ENCODE assay signal across 8 cellular contexts in genomic region chr12:132143328-132144071, GRCh38. TPM values are rescaled to one million over a fixed set of nuclear protein-coding genes. Genes with fewer than 3 reads are reported as not detected.
A peak's percentile ranks its signal among the peaks of the same experiment; 100 is the strongest.
DNase-seq lines count a peak whose midpoint lies in the region; ATAC-seq and TF ChIP-seq lines count a peak whose summit lies in the region.

No MANE protein-coding gene starts in this region.

- intact Hi-C loops in sciatic nerve (cut with DNase I), result no loop called here

- peaks cover 32% of the 10 kb centered on the region for H3K4me1 Mint-ChIP-seq in activated CD8-positive, alpha-beta T cell treated with anti-CD3 and anti-CD28 coated beads, Interleukin-2, amount 10 ng/mL, durations not matched to agents 7 days and 5 days (ENCODE audit: low read depth)
- H3K4me1 Mint-ChIP-seq in glutamatergic neuron (ENCODE audit: low read depth, unreplicated experiment), result peaks cover 5% of the 10 kb centered on the region

- CTCF ChIA-PET in activated CD8-positive, alpha-beta T cell treated with anti-CD3 and anti-CD28 coated beads, Interleukin-2, amount 10 ng/mL, durations not matched to agents 7 days and 5 days (lab: Charles Lee), result no interaction called here

- no peaks in the 10 kb centered on the region for H3K9me3 Mint-ChIP-seq in activated CD8-positive, alpha-beta T cell treated with anti-CD3 and anti-CD28 coated beads, Interleukin-2, amount 10 ng/mL, durations not matched to agents 7 days and 5 days (ENCODE audit: insufficient read depth)
- peaks cover 17% of the 10 kb centered on the region for H3K9me3 Mint-ChIP-seq in glutamatergic neuron (ENCODE audit: unreplicated experiment)

- peak overlapping the region; percentile 94 for H3K4me3 ChIP-seq in AG09309 (ENCODE audit: control insufficient read depth, low read depth, low read length)

- peak overlapping the region; percentile 76 for H3K27ac Mint-ChIP-seq in activated CD8-positive, alpha-beta T cell treated with anti-CD3 and anti-CD28 coated beads, Interleukin-2, amount 10 ng/mL, durations not matched to agents 7 days and 5 days
- H3K27ac Mint-ChIP-seq in glutamatergic neuron (ENCODE audit: unreplicated experiment), result peak overlapping the region; percentile 5

- no peak for DNase-seq in AG09309 (ENCODE audit: low read depth)
- peak; percentile 47 for DNase-seq in activated CD8-positive, alpha-beta T cell treated with anti-CD3 and anti-CD28 coated beads, Interleukin-2, amount 10 ng/mL, durations not matched to agents 7 days and 5 days
- no peak for DNase-seq in glutamatergic neuron
- peak; percentile 57 for DNase-seq in sciatic nerve (ENCODE audit: low spot score)
- DNase-seq in Kasumi-1 (lab: John Stamatoyannopoulos, UW), result no peak
- DNase-seq in GM19238 (ENCODE audit: insufficient read length, low spot score), result no peak

- peaks cover 22% of the 10 kb centered on the region for H3K36me3 Mint-ChIP-seq in activated CD8-positive, alpha-beta T cell treated with anti-CD3 and anti-CD28 coated beads, Interleukin-2, amount 10 ng/mL, durations not matched to agents 7 days and 5 days (ENCODE audit: low read depth)
- no peaks in the 10 kb centered on the region for H3K36me3 Mint-ChIP-seq in glutamatergic neuron (ENCODE audit: unreplicated experiment)

- ATAC-seq in GM19035 (IDR thresholded peaks at IDR 0.05; ENCODE audit: unreplicated experiment), result peak; percentile 40
- ATAC-seq in HG03175 (IDR thresholded peaks at IDR 0.05; ENCODE audit: unreplicated experiment), result peak; percentile 41
- ATAC-seq in activated CD8-positive, alpha-beta T cell treated with anti-CD3 and anti-CD28 coated beads, Interleukin-2, amount 10 ng/mL, durations not matched to agents 7 days and 5 days, result peak; percentile 54
- no peak for ATAC-seq in sciatic nerve

- H3K27me3 Mint-ChIP-seq in activated CD8-positive, alpha-beta T cell treated with anti-CD3 and anti-CD28 coated beads, Interleukin-2, amount 10 ng/mL, durations not matched to agents 7 days and 5 days (ENCODE audit: low read depth), result no peaks in the 10 kb centered on the region
- H3K27me3 Mint-ChIP-seq in glutamatergic neuron (ENCODE audit: unreplicated experiment), result peaks cover 23% of the 10 kb centered on the region

- no peak for TF ChIP-seq CTCF in AG09309 (IDR thresholded peaks at IDR 0.05; ENCODE audit: control insufficient read depth, insufficient read depth, low read depth, low read length, missing control alignments)
- TF ChIP-seq CTCF in glutamatergic neuron (IDR thresholded peaks at IDR 0.05; ENCODE audit: partially characterized antibody, unreplicated experiment), result no peak

- H3K4me3 Mint-ChIP-seq in activated CD8-positive, alpha-beta T cell treated with anti-CD3 and anti-CD28 coated beads, Interleukin-2, amount 10 ng/mL, durations not matched to agents 7 days and 5 days, result peak overlapping the region; percentile 74
- peak overlapping the region; percentile 84 for H3K4me3 Mint-ChIP-seq in glutamatergic neuron (ENCODE audit: unreplicated experiment)

- POLR2A ChIA-PET in activated CD8-positive, alpha-beta T cell treated with anti-CD3 and anti-CD28 coated beads, Interleukin-2, amount 10 ng/mL, durations not matched to agents 7 days and 5 days (lab: Charles Lee), result no interaction called here

RNA-seq across cellular contexts. Expression of gene DDX51, which starts 0.6 kb away (rescaled TPM):
- total RNA-seq in activated CD8-positive, alpha-beta T cell treated with anti-CD3 and anti-CD28 coated beads, Interleukin-2, amount 10 ng/mL, durations not matched to agents 7 days and 5 days, result 10 to 100 TPM; 27.6 to 28.4 TPM
- total RNA-seq in glutamatergic neuron (ENCODE audit: unreplicated experiment) (24.9 TPM), sciatic nerve (17.7 TPM)

RNA-seq across cellular contexts. Expression of gene NOC4L, which starts 0.8 kb away (rescaled TPM):
- total RNA-seq in activated CD8-positive, alpha-beta T cell treated with anti-CD3 and anti-CD28 coated beads, Interleukin-2, amount 10 ng/mL, durations not matched to agents 7 days and 5 days, result 10 to 100 TPM; 32.8 to 34.4 TPM
- total RNA-seq in glutamatergic neuron (ENCODE audit: unreplicated experiment), result 17.8 TPM
- 14.5 TPM for total RNA-seq in sciatic nerve

Comparison
In these comparisons a context has a peak if more than half of its experiments do, and no peak if none do; other contexts are left out.
1. DNase-seq: peak in activated CD8-positive, alpha-beta T cell treated with anti-CD3 and anti-CD28 coated beads, Interleukin-2, amount 10 ng/mL, durations not matched to agents 7 days and 5 days (single experiment) and sciatic nerve (single experiment); none in AG09309 (single experiment), glutamatergic neuron (single experiment), Kasumi-1 (0 of 2) and GM19238 (single experiment).